In the genomic region with DNA sequence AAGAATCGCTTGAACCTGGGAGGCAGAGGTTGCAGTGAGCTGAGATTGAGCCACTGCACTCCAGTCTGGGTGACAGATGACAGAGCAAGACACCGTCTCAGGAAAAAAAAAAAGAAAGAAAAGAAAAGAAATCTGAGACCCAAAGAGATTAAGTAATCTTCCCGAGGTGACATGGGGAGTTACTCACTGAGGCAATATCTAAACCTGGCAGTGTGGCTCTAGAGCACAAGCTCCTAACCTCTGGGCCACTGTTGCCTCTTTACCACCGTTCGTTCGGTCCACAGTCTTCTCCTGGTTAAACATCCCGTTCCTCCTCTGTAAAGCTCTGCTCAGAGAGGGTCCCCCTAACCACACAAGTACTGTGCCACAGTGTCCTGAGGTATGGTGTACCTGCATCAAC, we compare ENCODE assay signal across 2 cellular contexts.
TF ChIP-seq lines count a peak whose summit lies in the region.

No MANE protein-coding gene starts in this region.

TF ChIP-seq in SK-N-SH, 30 proteins besides CTCF, POLR2A, EP300 and RAD21 (continued from another document):
- TF ChIP-seq, protein P1, sequence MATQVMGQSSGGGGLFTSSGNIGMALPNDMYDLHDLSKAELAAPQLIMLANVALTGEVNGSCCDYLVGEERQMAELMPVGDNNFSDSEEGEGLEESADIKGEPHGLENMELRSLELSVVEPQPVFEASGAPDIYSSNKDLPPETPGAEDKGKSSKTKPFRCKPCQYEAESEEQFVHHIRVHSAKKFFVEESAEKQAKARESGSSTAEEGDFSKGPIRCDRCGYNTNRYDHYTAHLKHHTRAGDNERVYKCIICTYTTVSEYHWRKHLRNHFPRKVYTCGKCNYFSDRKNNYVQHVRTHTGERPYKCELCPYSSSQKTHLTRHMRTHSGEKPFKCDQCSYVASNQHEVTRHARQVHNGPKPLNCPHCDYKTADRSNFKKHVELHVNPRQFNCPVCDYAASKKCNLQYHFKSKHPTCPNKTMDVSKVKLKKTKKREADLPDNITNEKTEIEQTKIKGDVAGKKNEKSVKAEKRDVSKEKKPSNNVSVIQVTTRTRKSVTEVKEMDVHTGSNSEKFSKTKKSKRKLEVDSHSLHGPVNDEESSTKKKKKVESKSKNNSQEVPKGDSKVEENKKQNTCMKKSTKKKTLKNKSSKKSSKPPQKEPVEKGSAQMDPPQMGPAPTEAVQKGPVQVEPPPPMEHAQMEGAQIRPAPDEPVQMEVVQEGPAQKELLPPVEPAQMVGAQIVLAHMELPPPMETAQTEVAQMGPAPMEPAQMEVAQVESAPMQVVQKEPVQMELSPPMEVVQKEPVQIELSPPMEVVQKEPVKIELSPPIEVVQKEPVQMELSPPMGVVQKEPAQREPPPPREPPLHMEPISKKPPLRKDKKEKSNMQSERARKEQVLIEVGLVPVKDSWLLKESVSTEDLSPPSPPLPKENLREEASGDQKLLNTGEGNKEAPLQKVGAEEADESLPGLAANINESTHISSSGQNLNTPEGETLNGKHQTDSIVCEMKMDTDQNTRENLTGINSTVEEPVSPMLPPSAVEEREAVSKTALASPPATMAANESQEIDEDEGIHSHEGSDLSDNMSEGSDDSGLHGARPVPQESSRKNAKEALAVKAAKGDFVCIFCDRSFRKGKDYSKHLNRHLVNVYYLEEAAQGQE (IDR thresholded peaks at IDR 0.05; ENCODE audit: low read depth, low read length) = no peak
- TF ChIP-seq, protein P2, sequence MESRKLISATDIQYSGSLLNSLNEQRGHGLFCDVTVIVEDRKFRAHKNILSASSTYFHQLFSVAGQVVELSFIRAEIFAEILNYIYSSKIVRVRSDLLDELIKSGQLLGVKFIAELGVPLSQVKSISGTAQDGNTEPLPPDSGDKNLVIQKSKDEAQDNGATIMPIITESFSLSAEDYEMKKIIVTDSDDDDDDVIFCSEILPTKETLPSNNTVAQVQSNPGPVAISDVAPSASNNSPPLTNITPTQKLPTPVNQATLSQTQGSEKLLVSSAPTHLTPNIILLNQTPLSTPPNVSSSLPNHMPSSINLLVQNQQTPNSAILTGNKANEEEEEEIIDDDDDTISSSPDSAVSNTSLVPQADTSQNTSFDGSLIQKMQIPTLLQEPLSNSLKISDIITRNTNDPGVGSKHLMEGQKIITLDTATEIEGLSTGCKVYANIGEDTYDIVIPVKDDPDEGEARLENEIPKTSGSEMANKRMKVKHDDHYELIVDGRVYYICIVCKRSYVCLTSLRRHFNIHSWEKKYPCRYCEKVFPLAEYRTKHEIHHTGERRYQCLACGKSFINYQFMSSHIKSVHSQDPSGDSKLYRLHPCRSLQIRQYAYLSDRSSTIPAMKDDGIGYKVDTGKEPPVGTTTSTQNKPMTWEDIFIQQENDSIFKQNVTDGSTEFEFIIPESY (IDR thresholded peaks at IDR 0.05; ENCODE audit: borderline replicate concordance, low read depth) = no peak
- TF ChIP-seq MXI1 (IDR thresholded peaks at IDR 0.05; ENCODE audit: low read depth, low read length) = no peak
TF ChIP-seq in SK-N-SH: peak in this region for 0.

TF ChIP-seq in SK-N-SH treated with all-trans-retinoic acid at 6 μM for 48 hours, 23 proteins besides CTCF, POLR2A, EP300 and RAD21 (continued from another document):
- TF ChIP-seq, protein P3, sequence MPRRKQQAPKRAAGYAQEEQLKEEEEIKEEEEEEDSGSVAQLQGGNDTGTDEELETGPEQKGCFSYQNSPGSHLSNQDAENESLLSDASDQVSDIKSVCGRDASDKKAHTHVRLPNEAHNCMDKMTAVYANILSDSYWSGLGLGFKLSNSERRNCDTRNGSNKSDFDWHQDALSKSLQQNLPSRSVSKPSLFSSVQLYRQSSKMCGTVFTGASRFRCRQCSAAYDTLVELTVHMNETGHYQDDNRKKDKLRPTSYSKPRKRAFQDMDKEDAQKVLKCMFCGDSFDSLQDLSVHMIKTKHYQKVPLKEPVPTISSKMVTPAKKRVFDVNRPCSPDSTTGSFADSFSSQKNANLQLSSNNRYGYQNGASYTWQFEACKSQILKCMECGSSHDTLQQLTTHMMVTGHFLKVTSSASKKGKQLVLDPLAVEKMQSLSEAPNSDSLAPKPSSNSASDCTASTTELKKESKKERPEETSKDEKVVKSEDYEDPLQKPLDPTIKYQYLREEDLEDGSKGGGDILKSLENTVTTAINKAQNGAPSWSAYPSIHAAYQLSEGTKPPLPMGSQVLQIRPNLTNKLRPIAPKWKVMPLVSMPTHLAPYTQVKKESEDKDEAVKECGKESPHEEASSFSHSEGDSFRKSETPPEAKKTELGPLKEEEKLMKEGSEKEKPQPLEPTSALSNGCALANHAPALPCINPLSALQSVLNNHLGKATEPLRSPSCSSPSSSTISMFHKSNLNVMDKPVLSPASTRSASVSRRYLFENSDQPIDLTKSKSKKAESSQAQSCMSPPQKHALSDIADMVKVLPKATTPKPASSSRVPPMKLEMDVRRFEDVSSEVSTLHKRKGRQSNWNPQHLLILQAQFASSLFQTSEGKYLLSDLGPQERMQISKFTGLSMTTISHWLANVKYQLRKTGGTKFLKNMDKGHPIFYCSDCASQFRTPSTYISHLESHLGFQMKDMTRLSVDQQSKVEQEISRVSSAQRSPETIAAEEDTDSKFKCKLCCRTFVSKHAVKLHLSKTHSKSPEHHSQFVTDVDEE (CRISPR knock-in tag; IDR thresholded peaks at IDR 0.05) = no peak
- TF ChIP-seq ZFP3 (CRISPR knock-in tag; IDR thresholded peaks at IDR 0.05) (no peak), TOX (CRISPR knock-in tag; IDR thresholded peaks at IDR 0.05; ENCODE audit: borderline replicate concordance) (no peak), BACH2 (CRISPR knock-in tag; IDR thresholded peaks at IDR 0.05; ENCODE audit: borderline replicate concordance) (no peak), ZNF70 (CRISPR knock-in tag; IDR thresholded peaks at IDR 0.05) (no peak), SNAI2 (CRISPR knock-in tag; IDR thresholded peaks at IDR 0.05) (no peak), CSDC2 (CRISPR knock-in tag; IDR thresholded peaks at IDR 0.05) (no peak)
- TF ChIP-seq, protein P4, sequence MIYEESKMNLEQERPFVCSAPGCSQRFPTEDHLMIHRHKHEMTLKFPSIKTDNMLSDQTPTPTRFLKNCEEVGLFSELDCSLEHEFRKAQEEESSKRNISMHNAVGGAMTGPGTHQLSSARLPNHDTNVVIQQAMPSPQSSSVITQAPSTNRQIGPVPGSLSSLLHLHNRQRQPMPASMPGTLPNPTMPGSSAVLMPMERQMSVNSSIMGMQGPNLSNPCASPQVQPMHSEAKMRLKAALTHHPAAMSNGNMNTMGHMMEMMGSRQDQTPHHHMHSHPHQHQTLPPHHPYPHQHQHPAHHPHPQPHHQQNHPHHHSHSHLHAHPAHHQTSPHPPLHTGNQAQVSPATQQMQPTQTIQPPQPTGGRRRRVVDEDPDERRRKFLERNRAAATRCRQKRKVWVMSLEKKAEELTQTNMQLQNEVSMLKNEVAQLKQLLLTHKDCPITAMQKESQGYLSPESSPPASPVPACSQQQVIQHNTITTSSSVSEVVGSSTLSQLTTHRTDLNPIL (CRISPR knock-in tag; IDR thresholded peaks at IDR 0.05; ENCODE audit: low read depth) = no peak
